ENCODE assay signal across 14 cellular contexts in the genomic region with DNA sequence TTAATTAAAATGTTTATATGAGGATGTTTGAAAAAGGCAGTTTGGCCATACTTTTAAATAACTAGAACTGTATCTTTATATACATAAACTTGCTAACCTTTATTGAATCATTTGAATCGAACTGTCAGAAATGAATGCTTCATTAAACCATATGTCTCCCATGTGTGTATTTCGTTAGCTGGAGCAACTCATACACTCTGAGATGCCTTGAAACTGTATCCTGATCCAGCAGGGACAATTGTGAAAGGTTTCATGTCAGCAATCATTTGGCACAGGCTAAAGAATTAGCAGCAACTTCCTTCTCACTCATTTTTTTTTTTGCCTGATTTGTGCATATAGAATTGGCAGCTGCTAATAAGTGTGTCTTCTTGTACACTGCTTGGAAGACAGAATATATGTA.
DNase-seq lines count a peak whose midpoint lies in the region; ATAC-seq, FAIRE-seq and TF ChIP-seq lines count a peak whose summit lies in the region.
"Had no signal": no experiment of that assay in that cellular context is flagged by ENCODE, and none has a peak within 500 bp of the region (broad histone marks: within the 10 kb centered on the region; RNA-seq: fewer than 3 reads in every experiment).

No MANE protein-coding gene starts in this region.

- TF ChIP-seq EP300 in stomach (IDR thresholded peaks at IDR 0.05): no peak

- no peaks in the 10 kb centered on the region for H4K20me1 ChIP-seq in astrocyte (ENCODE audit: insufficient read depth, low read length)

- H3K9me3 ChIP-seq in astrocyte (ENCODE audit: insufficient read depth, low read depth, low read length): no peaks in the 10 kb centered on the region
- H3K9me3 ChIP-seq in stomach: no peaks in the 10 kb centered on the region

- no peaks in the 10 kb centered on the region for H3K27me3 ChIP-seq in astrocyte (ENCODE audit: insufficient read depth, low read length)
- H3K27me3 ChIP-seq in stomach: no peaks in the 10 kb centered on the region

- H3K79me2 ChIP-seq in astrocyte (ENCODE audit: insufficient read depth, low read length): peaks cover 45% of the 10 kb centered on the region

- DNase-seq in ACHN: peak; percentile 47
- peak; percentile 74 for DNase-seq in HS-5 (ENCODE audit: low read depth)
- DNase-seq in astrocyte (ENCODE audit: low read depth): no peak
- peak; percentile 47 for DNase-seq in kidney tubule cell (ENCODE audit: low spot score)
- DNase-seq in activated CD4-positive, alpha-beta T cell treated with anti-CD3 and anti-CD28 coated beads for 36 hours: no peak
- DNase-seq in NAMALWA (ENCODE audit: low spot score): no peak
- no peak for DNase-seq in stomach
- DNase-seq: aorta; CD8-positive, alpha-beta memory T cell; NCI-H2227 treated with DMSO at 0.1 percent for 48 hours; stimulated activated naive CD8-positive, alpha-beta T cell treated with anti-CD3 and anti-CD28 coated beads, Interleukin-15, Interleukin-2, amounts not matched to agents 100 U/mL and 50 U/mL, for 24 hours had no signal

- intact Hi-C loops in activated CD4-positive, alpha-beta T cell treated with anti-CD3 and anti-CD28 coated beads for 36 hours (cut with DNase I, micrococcal nuclease): no loop called here
- intact Hi-C loops in stomach (cut with DNase I; ENCODE audit: low total_unique reads): no loop called here

- CTCF ChIA-PET in activated CD4-positive, alpha-beta T cell treated with anti-CD3 and anti-CD28 coated beads for 36 hours (lab: Charles Lee): interaction anchor here (1.3 kb wide), 1 partner anchor 15 kb away, joined by 5 read pairs; no protein-coding TSS in a partner anchor

- no peak for TF ChIP-seq POLR2A in stomach (IDR thresholded peaks at IDR 0.05)

- H3K27me3 Mint-ChIP-seq in astrocyte (ENCODE audit: low read depth, unreplicated experiment): no peaks in the 10 kb centered on the region
- H3K27me3 Mint-ChIP-seq in activated CD4-positive, alpha-beta T cell treated with anti-CD3 and anti-CD28 coated beads for 36 hours: no peaks in the 10 kb centered on the region

- H3K4me1 Mint-ChIP-seq in astrocyte (ENCODE audit: low read depth, unreplicated experiment): peaks cover 24% of the 10 kb centered on the region
- no peaks in the 10 kb centered on the region for H3K4me1 Mint-ChIP-seq in activated CD4-positive, alpha-beta T cell treated with anti-CD3 and anti-CD28 coated beads for 36 hours
- H3K4me1 Mint-ChIP-seq: CD8-positive, alpha-beta memory T cell had no signal

- in situ Hi-C loops in ACHN (cut with HindIII; ENCODE audit: low pct_ligation_motif_present, low pct_unique_long_range_greater_than_20kb, low sequenced_read_pairs): no loop called here

- no peak for ATAC-seq in GM18861 (IDR thresholded peaks at IDR 0.05; ENCODE audit: unreplicated experiment)
- no peak for ATAC-seq in activated CD4-positive, alpha-beta T cell treated with anti-CD3 and anti-CD28 coated beads for 36 hours
- ATAC-seq: K562; stimulated activated naive CD8-positive, alpha-beta T cell treated with anti-CD3 and anti-CD28 coated beads, Interleukin-15, Interleukin-2, amounts not matched to agents 100 U/mL and 50 U/mL, for 24 hours had no signal

- WGBS in stomach, 5 donors: 22 to 41% (median 26%) methylated on average over 2 of the region's 2 CpGs

- H3K4me3 ChIP-seq in astrocyte (ENCODE audit: insufficient read depth, low read depth, low read length): peak overlapping the region; percentile 83
- no peak overlapping the region for H3K4me3 ChIP-seq in stomach
- H3K4me3 ChIP-seq: K562 had no signal

- peak overlapping the region; percentile 83 for H3K9ac ChIP-seq in astrocyte (ENCODE audit: low read length)

- peak overlapping the region; percentile 92 for H3K27ac ChIP-seq in astrocyte (ENCODE audit: low read depth, low read length)
- no peak overlapping the region for H3K27ac ChIP-seq in stomach

- TF ChIP-seq CTCF in astrocyte (IDR thresholded peaks at IDR 0.05; ENCODE audit: insufficient read depth, low read depth, low read length): no peak
- TF ChIP-seq CTCF in stomach (IDR thresholded peaks at IDR 0.05): no peak

- H3K4me3 Mint-ChIP-seq in astrocyte (ENCODE audit: unreplicated experiment): peak overlapping the region; percentile 76
- no peak overlapping the region for H3K4me3 Mint-ChIP-seq in activated CD4-positive, alpha-beta T cell treated with anti-CD3 and anti-CD28 coated beads for 36 hours
- H3K4me3 Mint-ChIP-seq: CD8-positive, alpha-beta memory T cell; T-helper 1 cell treated with Interleukin-12 subunit alpha and Interleukin-12 subunit beta and Interleukin-4 antibody, amounts not matched to agents 30 μg/mL and 1 μg/mL, for 36 hours had no signal

- POLR2A ChIA-PET in activated CD4-positive, alpha-beta T cell treated with anti-CD3 and anti-CD28 coated beads for 36 hours (lab: Charles Lee): no interaction called here

- FAIRE-seq in astrocyte (lab: Jason Lieb, UNC): peak; percentile 62
- FAIRE-seq: K562 had no signal

- peak overlapping the region; percentile 28 for H2AFZ ChIP-seq in astrocyte (ENCODE audit: low read depth, low read length)

- peaks cover 7% of the 10 kb centered on the region for H3K36me3 Mint-ChIP-seq in astrocyte (ENCODE audit: low read depth, unreplicated experiment)
- no peaks in the 10 kb centered on the region for H3K36me3 Mint-ChIP-seq in activated CD4-positive, alpha-beta T cell treated with anti-CD3 and anti-CD28 coated beads for 36 hours (ENCODE audit: low read depth)

- H3K9me3 Mint-ChIP-seq in astrocyte (ENCODE audit: unreplicated experiment): peaks cover 3% of the 10 kb centered on the region
- peaks cover 2% of the 10 kb centered on the region for H3K9me3 Mint-ChIP-seq in activated CD4-positive, alpha-beta T cell treated with anti-CD3 and anti-CD28 coated beads for 36 hours (ENCODE audit: low read depth)
- H3K9me3 Mint-ChIP-seq: T-helper 1 cell treated with Interleukin-12 subunit alpha and Interleukin-12 subunit beta and Interleukin-4 antibody, amounts not matched to agents 30 μg/mL and 1 μg/mL, for 36 hours had no signal

- peaks cover 10% of the 10 kb centered on the region for H3K4me1 ChIP-seq in astrocyte (ENCODE audit: insufficient read depth, low read length)
- no peaks in the 10 kb centered on the region for H3K4me1 ChIP-seq in stomach

- H3K36me3 ChIP-seq in astrocyte (ENCODE audit: insufficient read depth, low read length) (no peaks in the 10 kb centered on the region), stomach (no peaks in the 10 kb centered on the region)

- H3K4me2 ChIP-seq in astrocyte (ENCODE audit: low read length): peak overlapping the region; percentile 92

- H3K27ac Mint-ChIP-seq in astrocyte (ENCODE audit: unreplicated experiment): peak overlapping the region; percentile 85
- no peak overlapping the region for H3K27ac Mint-ChIP-seq in activated CD4-positive, alpha-beta T cell treated with anti-CD3 and anti-CD28 coated beads for 36 hours
- H3K27ac Mint-ChIP-seq: CD8-positive, alpha-beta memory T cell; T-helper 1 cell treated with Interleukin-12 subunit alpha and Interleukin-12 subunit beta and Interleukin-4 antibody, amounts not matched to agents 30 μg/mL and 1 μg/mL, for 36 hours had no signal

Comparison
In these comparisons a context has a peak if more than half of its experiments do, and no peak if none do; other contexts are left out.
1. DNase-seq: peak in ACHN (single experiment), HS-5 (single experiment) and kidney tubule cell (single experiment); none in astrocyte (single experiment), activated CD4-positive, alpha-beta T cell treated with anti-CD3 and anti-CD28 coated beads for 36 hours (single experiment), NAMALWA (single experiment) and stomach (single experiment).